8 cellular contexts compared by ENCODE assay signal in genomic region chr7:96321670-96322372, GRCh38. TPM values are rescaled to one million over a fixed set of nuclear protein-coding genes. Genes with fewer than 3 reads are reported as not detected.
A peak's percentile ranks its signal among the peaks of the same experiment; 100 is the strongest.
DNase-seq lines count a peak whose midpoint lies in the region; FAIRE-seq and TF ChIP-seq lines count a peak whose summit lies in the region.

SLC25A13 (minus strand) TSS chr7:96322098; CDS start chr7:96321956, 142 bp downstream.

- H3K4me2 ChIP-seq in Loucy (ENCODE audit: low read depth, low read length, poor library complexity, severe bottlenecking) (peak within 1 kb of the TSS; percentile 93), SK-N-SH (peak within 1 kb of the TSS; percentile 93), osteoblast (ENCODE audit: insufficient read depth, low read length) (peak within 1 kb of the TSS; percentile 74)

- H3K9ac ChIP-seq in Loucy (ENCODE audit: low read depth, low read length, poor library complexity, severe bottlenecking): peak within 1 kb of the TSS; percentile 86
- H3K9ac ChIP-seq in SK-N-SH: peak within 1 kb of the TSS; percentile 91

- H3K4me3 ChIP-seq in Loucy (ENCODE audit: low read length, poor library complexity, severe bottlenecking): peak within 1 kb of the TSS; percentile 86
- peak within 1 kb of the TSS; percentile 86 to 93 for H3K4me3 ChIP-seq in SK-N-SH (ENCODE audit: low read depth in 2 of 2, low read length in 1 of 2)
- H3K4me3 ChIP-seq in osteoblast (ENCODE audit: insufficient read depth, low read length): peak within 1 kb of the TSS; percentile 90
- peak within 1 kb of the TSS; percentile 86 for H3K4me3 ChIP-seq in thymus (ENCODE audit: low read length)

- peak; percentile 52 for FAIRE-seq in H54 (lab: Jason Lieb, UNC)

- H4K20me1 ChIP-seq in Loucy (ENCODE audit: insufficient read depth, low read length, poor library complexity, severe bottlenecking) (no peaks in the 10 kb centered on the region), SK-N-SH (ENCODE audit: insufficient read depth) (peaks cover 12% of the 10 kb centered on the region), osteoblast (ENCODE audit: insufficient read depth, low read length) (no peaks in the 10 kb centered on the region)

- DNase-seq in GDM1 (lab: John Stamatoyannopoulos, UW) (peak; percentile 63), H54 (ENCODE audit: insufficient read length, low spot score) (peak; percentile 94), SK-N-SH (peak; percentile 99), glomerular endothelial cell (ENCODE audit: extremely low read depth, low read depth, low spot score) (no peak), osteoblast (ENCODE audit: insufficient read length, low spot score, missing footprints) (peak; percentile 98)
- peak; percentile 69 for DNase-seq in activated naive CD4-positive, alpha-beta T cell treated with anti-CD3 and anti-CD28 coated beads, Interleukin-2, amount 50 U/mL, for 16 hours

- H3K9me2 ChIP-seq in Loucy (replicated peaks; ENCODE audit: low read depth, low read length): no peaks in the 10 kb centered on the region
- H3K9me2 ChIP-seq in SK-N-SH: no peaks in the 10 kb centered on the region

- H3K36me3 ChIP-seq in Loucy (ENCODE audit: insufficient read depth, low read length) (no peaks in the 10 kb centered on the region), SK-N-SH (replicated peaks in 1 of 2; ENCODE audit: control insufficient read depth in 1 of 2, insufficient read depth in 2 of 2, low read length in 1 of 2) (no peaks in the 10 kb centered on the region), osteoblast (ENCODE audit: insufficient read depth, low read length) (no peaks in the 10 kb centered on the region), thymus (ENCODE audit: control insufficient read depth, insufficient read depth) (no peaks in the 10 kb centered on the region)

- peak; percentile 41 to 51; a peak in 3 of 4 replicates for TF ChIP-seq EP300 in SK-N-SH (IDR thresholded peaks at IDR 0.05; ENCODE audit: borderline replicate concordance in 1 of 2, low read depth in 1 of 2, low read length in 1 of 2)

- H3K27me3 ChIP-seq in Loucy (ENCODE audit: insufficient read depth, low read length, poor library complexity, severe bottlenecking) (no peaks in the 10 kb centered on the region), SK-N-SH (ENCODE audit: insufficient read depth) (no peaks in the 10 kb centered on the region), osteoblast (ENCODE audit: insufficient read depth, low read length) (no peaks in the 10 kb centered on the region), thymus (ENCODE audit: control insufficient read depth, insufficient read depth) (no peaks in the 10 kb centered on the region)

- peak within 1 kb of the TSS; percentile 97 for H2AFZ ChIP-seq in Loucy (ENCODE audit: low read length)
- peak within 1 kb of the TSS; percentile 84 for H2AFZ ChIP-seq in SK-N-SH (ENCODE audit: low read depth)
- peak within 1 kb of the TSS; percentile 93 for H2AFZ ChIP-seq in osteoblast (ENCODE audit: low read length)

- H3F3A ChIP-seq in Loucy (ENCODE audit: low read depth) (no peaks in the 10 kb centered on the region), SK-N-SH (replicated peaks; ENCODE audit: insufficient read depth) (no peaks in the 10 kb centered on the region)

- peaks cover 42% of the 10 kb centered on the region for H3K4me1 ChIP-seq in Loucy (ENCODE audit: insufficient read depth, low read length, poor library complexity, severe bottlenecking)
- H3K4me1 ChIP-seq in SK-N-SH (ENCODE audit: control insufficient read depth in 1 of 2, insufficient read depth in 2 of 2, low read depth in 1 of 2, low read length in 1 of 2): peaks cover 0 to 10% of the 10 kb centered on the region in 2 experiments; a peak in 2 of 4 replicates
- H3K4me1 ChIP-seq in osteoblast (ENCODE audit: insufficient read depth, low read length): peaks cover 7% of the 10 kb centered on the region
- peaks cover 4% of the 10 kb centered on the region for H3K4me1 ChIP-seq in thymus (ENCODE audit: control insufficient read depth, insufficient read depth, low read length)

- CTCF ChIA-PET in SK-N-SH (lab: Yijun Ruan, JAX): interaction anchor here (1.3 kb wide), 1 partner anchor 10 kb away, joined by 3 read pairs; no protein-coding TSS in a partner anchor

- peak; percentile 22; the same call in 1 of the 2 replicates for TF ChIP-seq RAD21 in SK-N-SH (IDR thresholded peaks at IDR 0.05; ENCODE audit: low read length)

- H3K27ac ChIP-seq in SK-N-SH (ENCODE audit: low read depth in 2 of 2, low read length in 1 of 2) (peak within 1 kb of the TSS; percentile 91 to 93), osteoblast (ENCODE audit: low read depth, low read length) (peak within 1 kb of the TSS; percentile 79), thymus (ENCODE audit: low read depth) (peak within 1 kb of the TSS; percentile 92)

- 2% methylated on average over 11 of the region's 66 CpGs for WGBS in SK-N-SH (ENCODE audit: low lambda C conversion rate)
- under 1% methylated on average over 66 of the region's 66 CpGs for WGBS in thymus

- TF ChIP-seq CTCF in Loucy (conservative IDR thresholded peaks at IDR 0.05; ENCODE audit: low read length): no peak
- no peak for TF ChIP-seq CTCF in SK-N-SH (IDR thresholded peaks at IDR 0.05)
- TF ChIP-seq CTCF in osteoblast (IDR thresholded peaks at IDR 0.05; ENCODE audit: extremely low read depth, low read depth, low read length): no peak

- H3K9me3 ChIP-seq in Loucy (ENCODE audit: insufficient read depth, low read depth, low read length): no peaks in the 10 kb centered on the region
- no peaks in the 10 kb centered on the region for H3K9me3 ChIP-seq in SK-N-SH
- no peaks in the 10 kb centered on the region for H3K9me3 ChIP-seq in osteoblast (ENCODE audit: low read depth, low read length)
- no peaks in the 10 kb centered on the region for H3K9me3 ChIP-seq in thymus (ENCODE audit: control insufficient read depth)

- TF ChIP-seq POLR2A in H54 (IDR thresholded peaks at IDR 0.05; ENCODE audit: low read depth, low read length): peak; percentile 58; the same call in 1 of the 2 replicates

- POLR2A ChIA-PET in SK-N-SH (lab: Yijun Ruan, JAX): interaction anchor here (0.5 kb wide), 1 partner anchor 878 kb away, joined by 3 read pairs; no protein-coding TSS in a partner anchor

- peaks cover 51% of the 10 kb centered on the region for H3K79me2 ChIP-seq in Loucy (ENCODE audit: insufficient read depth, low read length)
- peaks cover 41% of the 10 kb centered on the region for H3K79me2 ChIP-seq in SK-N-SH (ENCODE audit: insufficient read depth)
- peaks cover 43% of the 10 kb centered on the region for H3K79me2 ChIP-seq in osteoblast (ENCODE audit: insufficient read depth, low read length)

TF ChIP-seq in SK-N-SH, 30 proteins besides CTCF, POLR2A, EP300 and RAD21 (continues in another document):
- TF ChIP-seq FOXJ3 (CRISPR knock-in tag; IDR thresholded peaks at IDR 0.05) (no peak), NRF1 (IDR thresholded peaks at IDR 0.05; ENCODE audit: low read depth, low read length) (peak; percentile 57), SIN3A (IDR thresholded peaks at IDR 0.05; ENCODE audit: borderline replicate concordance, low read depth, low read length) (peak; percentile 85; the same call in 1 of the 2 replicates), ELF1 (IDR thresholded peaks at IDR 0.05) (no peak), YY1 (IDR thresholded peaks at IDR 0.05; ENCODE audit: low read depth) (peak; percentile 84; the same call in 1 of the 2 replicates), GATA2 (CRISPR knock-in tag; IDR thresholded peaks at IDR 0.05) (peak; percentile 33; the same call in 1 of the 2 replicates), JUND (IDR thresholded peaks at IDR 0.05) (no peak), MEF2A (IDR thresholded peaks at IDR 0.05; ENCODE audit: borderline replicate concordance, low read depth) (no peak), TCF12 (IDR thresholded peaks at IDR 0.05) (no peak), EZH2phosphoT487 (IDR thresholded peaks at IDR 0.05; ENCODE audit: borderline replicate concordance, low read depth) (no peak), FOXM1 (IDR thresholded peaks at IDR 0.05; ENCODE audit: low read depth) (no peak), GABPA (IDR thresholded peaks at IDR 0.05; ENCODE audit: low read depth) (no peak; the same call in 1 of the 2 replicates), SMC3 (IDR thresholded peaks at IDR 0.05; ENCODE audit: low read depth, low read length) (peak; percentile 24; the same call in 1 of the 2 replicates)
- TF ChIP-seq, protein P1, sequence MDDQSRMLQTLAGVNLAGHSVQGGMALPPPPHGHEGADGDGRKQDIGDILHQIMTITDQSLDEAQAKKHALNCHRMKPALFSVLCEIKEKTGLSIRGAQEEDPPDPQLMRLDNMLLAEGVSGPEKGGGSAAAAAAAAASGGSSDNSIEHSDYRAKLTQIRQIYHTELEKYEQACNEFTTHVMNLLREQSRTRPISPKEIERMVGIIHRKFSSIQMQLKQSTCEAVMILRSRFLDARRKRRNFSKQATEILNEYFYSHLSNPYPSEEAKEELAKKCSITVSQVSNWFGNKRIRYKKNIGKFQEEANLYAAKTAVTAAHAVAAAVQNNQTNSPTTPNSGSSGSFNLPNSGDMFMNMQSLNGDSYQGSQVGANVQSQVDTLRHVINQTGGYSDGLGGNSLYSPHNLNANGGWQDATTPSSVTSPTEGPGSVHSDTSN (IDR thresholded peaks at IDR 0.05): no peak; the same call in 1 of the 2 replicates
- TF ChIP-seq, protein P2, sequence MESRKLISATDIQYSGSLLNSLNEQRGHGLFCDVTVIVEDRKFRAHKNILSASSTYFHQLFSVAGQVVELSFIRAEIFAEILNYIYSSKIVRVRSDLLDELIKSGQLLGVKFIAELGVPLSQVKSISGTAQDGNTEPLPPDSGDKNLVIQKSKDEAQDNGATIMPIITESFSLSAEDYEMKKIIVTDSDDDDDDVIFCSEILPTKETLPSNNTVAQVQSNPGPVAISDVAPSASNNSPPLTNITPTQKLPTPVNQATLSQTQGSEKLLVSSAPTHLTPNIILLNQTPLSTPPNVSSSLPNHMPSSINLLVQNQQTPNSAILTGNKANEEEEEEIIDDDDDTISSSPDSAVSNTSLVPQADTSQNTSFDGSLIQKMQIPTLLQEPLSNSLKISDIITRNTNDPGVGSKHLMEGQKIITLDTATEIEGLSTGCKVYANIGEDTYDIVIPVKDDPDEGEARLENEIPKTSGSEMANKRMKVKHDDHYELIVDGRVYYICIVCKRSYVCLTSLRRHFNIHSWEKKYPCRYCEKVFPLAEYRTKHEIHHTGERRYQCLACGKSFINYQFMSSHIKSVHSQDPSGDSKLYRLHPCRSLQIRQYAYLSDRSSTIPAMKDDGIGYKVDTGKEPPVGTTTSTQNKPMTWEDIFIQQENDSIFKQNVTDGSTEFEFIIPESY (IDR thresholded peaks at IDR 0.05; ENCODE audit: borderline replicate concordance, low read depth): no peak

RNA-seq across cellular contexts. Expression of gene SLC25A13, which starts in this region (rescaled TPM):
- 16.0 and 20.0 TPM in 2 replicates for polyA plus RNA-seq in SK-N-SH (2012; rRNA removed)
- polyA plus RNA-seq in SK-N-SH (2012; cell fraction: cytosol; rRNA removed): 17.7 and 17.9 TPM in 2 replicates
- polyA plus RNA-seq in SK-N-SH (2012; cell fraction: nucleus; rRNA removed): 21.0 and 37.5 TPM in 2 replicates
- total RNA-seq in glomerular endothelial cell: 29.4 and 38.6 TPM in 2 replicates
- total RNA-seq in osteoblast: 19.2 and 27.4 TPM in 2 replicates
- 10.9 TPM for polyA plus RNA-seq in thymus
